In the genomic region with DNA sequence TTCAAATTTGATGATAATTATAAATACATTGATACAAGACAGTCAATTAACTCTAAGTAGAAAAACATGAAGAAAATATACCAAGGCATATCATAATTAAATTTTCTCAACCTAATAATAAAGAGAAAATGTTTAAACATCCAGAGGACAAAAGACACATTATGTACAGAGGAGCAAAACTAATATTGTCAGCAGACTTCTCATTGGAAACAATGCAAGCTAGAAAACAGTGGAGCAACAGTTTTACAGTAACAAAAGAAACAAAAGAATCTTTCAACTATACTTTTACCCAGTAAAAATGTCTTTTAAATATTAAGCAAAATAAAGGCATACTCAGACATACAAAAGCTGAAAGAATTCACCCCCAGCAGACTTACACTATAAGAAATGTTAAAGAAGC, we compare ENCODE assay signal across 11 cellular contexts.
"Had no signal": no experiment of that assay in that cellular context is flagged by ENCODE, and none has a peak within 500 bp of the region (broad histone marks: within the 10 kb centered on the region; RNA-seq: fewer than 3 reads in every experiment).

No MANE protein-coding gene starts in this region.

- DNase-seq: GM23248, GOT3, H7, H9, HCEC 1CT, HFFc6 had no signal

- H2AFZ ChIP-seq: GM23248, GM23338 had no signal

- H3K36me3 ChIP-seq: HAP-1 had no signal

- H3K4me3 Mint-ChIP-seq: GM23338, H9, HFFc6 had no signal

- H3K4me3 ChIP-seq: GM23248, GM23338, HAP-1 had no signal

- H3K4me2 ChIP-seq: GM23338 had no signal

- H3K27ac Mint-ChIP-seq: GM23338, H9, HFFc6 had no signal

- H3K9ac ChIP-seq: GM23248 had no signal

- FAIRE-seq: H1, H54 had no signal

- H3K27ac ChIP-seq: GM23248 had no signal

- ATAC-seq: GM23338, HCT116 had no signal

- H3K4me1 Mint-ChIP-seq: GM23338, H9 had no signal
